29 cellular contexts compared by ENCODE assay signal in genomic region chr9:134089972-134090371, GRCh38.
"Had no signal": no experiment of that assay in that cellular context is flagged by ENCODE, and none has a peak within 500 bp of the region (broad histone marks: within the 10 kb centered on the region; RNA-seq: fewer than 3 reads in every experiment).

No MANE protein-coding gene starts in this region.

- H3K4me3 ChIP-seq: pancreas, prostate gland, skin epidermis, smooth muscle cell, spleen, stomach, thoracic aorta, thyroid gland, tibial nerve, upper lobe of left lung, uterus had no signal

- H3K9me3 ChIP-seq: pancreas, prostate gland, thyroid gland, uterus had no signal

- H3K9me3 Mint-ChIP-seq: natural killer cell treated with Interleukin-12 subunit alpha and Interleukin-12 subunit beta and Interleukin-15 and Interleukin-18, amount 100 ng/mL, for 72 hours; neural crest cell; stimulated activated naive B cell treated with anti-CD40 and anti-IgM and Interleukin-4, amounts not matched to agents 10 μg/mL and 1 μg/mL and 100 μg/mL, for 72 hours had no signal

- H3K27ac ChIP-seq: pancreas, prostate gland, skin epidermis, spleen, stomach, thoracic aorta, thyroid gland, tibial nerve, upper lobe of left lung, uterus had no signal

- H3K36me3 ChIP-seq: pancreas, prostate gland, spleen, stomach, thoracic aorta, thyroid gland, tibial nerve, upper lobe of left lung, uterus had no signal

- H3K4me3 Mint-ChIP-seq: naive B cell; naive thymus-derived CD8-positive, alpha-beta T cell; natural killer cell treated with Interleukin-12 subunit alpha and Interleukin-12 subunit beta and Interleukin-15 and Interleukin-18, amount 100 ng/mL, for 72 hours; neural crest cell; stimulated activated naive B cell treated with anti-CD40 and anti-IgM and Interleukin-4, amounts not matched to agents 10 μg/mL and 1 μg/mL and 100 μg/mL, for 72 hours; stimulated activated naive CD8-positive, alpha-beta T cell treated with anti-CD3 and anti-CD28 coated beads, Interleukin-15, Interleukin-2, amounts not matched to agents 100 ng/mL and 50 ng/mL, for 24 hours had no signal

- H3K36me3 Mint-ChIP-seq: natural killer cell treated with Interleukin-12 subunit alpha and Interleukin-12 subunit beta and Interleukin-15 and Interleukin-18, amount 100 ng/mL, for 72 hours; stimulated activated naive B cell treated with anti-CD40 and anti-IgM and Interleukin-4, amounts not matched to agents 10 μg/mL and 1 μg/mL and 100 μg/mL, for 72 hours had no signal

- H3K4me1 Mint-ChIP-seq: naive thymus-derived CD8-positive, alpha-beta T cell; nephron progenitor cell; neural crest cell; stimulated activated naive B cell treated with anti-CD40 and anti-IgM and Interleukin-4, amounts not matched to agents 10 μg/mL and 1 μg/mL and 100 μg/mL, for 72 hours had no signal

- ATAC-seq: naive thymus-derived CD8-positive, alpha-beta T cell; natural killer cell treated with Interleukin-12 subunit alpha and Interleukin-12 subunit beta and Interleukin-15 and Interleukin-18, amount 100 ng/mL, for 72 hours; pancreas; right cardiac atrium; sciatic nerve; stimulated activated naive B cell treated with anti-CD40 and anti-IgM and Interleukin-4, amounts not matched to agents 10 μg/mL and 1 μg/mL and 100 μg/mL, for 72 hours had no signal

- FAIRE-seq: pancreas had no signal

- H3K4me2 ChIP-seq: smooth muscle cell had no signal

- H3K27me3 ChIP-seq: pancreas, stomach, thyroid gland, tibial nerve, upper lobe of left lung, uterus had no signal

- DNase-seq: naive B cell; naive thymus-derived CD8-positive, alpha-beta T cell; nephron progenitor cell; occipital lobe; pancreas; retina; spleen; stimulated activated CD4-positive, alpha-beta T cell treated with anti-CD3 and anti-CD28 coated beads, Interleukin-12 subunit alpha, Interleukin-12 subunit beta, amount 100 ng/mL, for 4 hours; stimulated activated CD4-positive, alpha-beta T cell treated with anti-CD3 and anti-CD28 coated beads, Interleukin-1b, Interleukin-23, amount 100 ng/mL, for 48 hours; stimulated activated CD4-positive, alpha-beta T cell treated with anti-CD3 and anti-CD28 coated beads, Interleukin-4, amount 100 ng/mL, for 1 hour; stimulated activated CD4-positive, alpha-beta T cell treated with anti-CD3 and anti-CD28 coated beads, Interleukin-4, amount 100 ng/mL, for 4 hours; stimulated activated CD8-positive, alpha-beta memory T cell treated with anti-CD3 and anti-CD28 coated beads, Interleukin-4, amount 100 ng/mL, for 48 hours; stimulated activated naive B cell treated with anti-CD40 and anti-IgM and Interleukin-4, amounts not matched to agents 10 μg/mL and 1 μg/mL and 100 μg/mL, for 72 hours; stimulated activated naive CD4-positive, alpha-beta T cell treated with Interleukin-2 at 50 U/mL for 16 hours; stomach; thyroid gland; trophoblast cell; upper lobe of left lung; uterus had no signal

- H3K27ac Mint-ChIP-seq: naive thymus-derived CD8-positive, alpha-beta T cell; natural killer cell treated with Interleukin-12 subunit alpha and Interleukin-12 subunit beta and Interleukin-15 and Interleukin-18, amount 100 ng/mL, for 72 hours; stimulated activated naive B cell treated with anti-CD40 and anti-IgM and Interleukin-4, amounts not matched to agents 10 μg/mL and 1 μg/mL and 100 μg/mL, for 72 hours; stimulated activated naive CD8-positive, alpha-beta T cell treated with anti-CD3 and anti-CD28 coated beads, Interleukin-15, Interleukin-2, amounts not matched to agents 100 ng/mL and 50 ng/mL, for 24 hours had no signal

- H3K4me1 ChIP-seq: pancreas, prostate gland, spleen, stomach, tibial nerve, upper lobe of left lung, uterus had no signal
